ENCODE assay signal across 9 cellular contexts in the genomic region with DNA sequence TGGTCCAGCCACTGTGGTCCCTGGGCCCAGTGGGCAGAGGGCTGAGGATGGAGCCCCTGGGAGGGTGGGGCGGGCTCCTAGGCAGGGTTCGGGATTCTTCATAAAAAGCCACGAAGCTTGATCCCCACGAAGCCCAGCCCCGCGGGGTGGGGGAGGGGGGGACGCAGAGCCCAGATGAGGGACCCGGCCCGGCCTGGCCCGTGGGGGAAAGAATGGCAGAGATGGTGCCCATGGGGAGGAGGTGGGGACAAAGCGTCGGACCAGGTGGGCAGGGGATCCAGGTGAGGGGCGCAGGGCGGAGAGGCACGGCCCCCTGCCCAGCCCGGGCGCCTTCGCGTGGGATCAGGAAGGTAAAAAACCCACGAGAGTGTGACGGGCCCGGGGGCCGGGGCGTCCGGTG. TPM values are rescaled to one million over a fixed set of nuclear protein-coding genes. Genes with fewer than 3 reads are reported as not detected.
DNase-seq lines count a peak whose midpoint lies in the region; ATAC-seq and TF ChIP-seq lines count a peak whose summit lies in the region.
"Had no signal": no experiment of that assay in that cellular context is flagged by ENCODE, and none has a peak within 500 bp of the region (broad histone marks: within the 10 kb centered on the region; RNA-seq: fewer than 3 reads in every experiment).

No MANE protein-coding gene starts in this region.

- H3K4me1 Mint-ChIP-seq in activated T-cell treated with anti-CD3 and anti-CD28 coated beads, Interleukin-2, amount 50 U/mL, for 24 hours (ENCODE audit: low read depth) = peaks cover 40% of the 10 kb centered on the region

- TF ChIP-seq CTCF in thoracic aorta (IDR thresholded peaks at IDR 0.05) = no peak

- no peaks in the 10 kb centered on the region for H3K27me3 ChIP-seq in thoracic aorta (replicated peaks; ENCODE audit: insufficient read depth)

- H3K36me3 Mint-ChIP-seq in activated T-cell treated with anti-CD3 and anti-CD28 coated beads, Interleukin-2, amount 50 U/mL, for 24 hours (ENCODE audit: low read depth) = no peaks in the 10 kb centered on the region
- H3K36me3 Mint-ChIP-seq: activated naive CD8-positive, alpha-beta T cell had no signal

- H3K27me3 Mint-ChIP-seq in activated T-cell treated with anti-CD3 and anti-CD28 coated beads, Interleukin-2, amount 50 U/mL, for 24 hours = no peaks in the 10 kb centered on the region
- H3K27me3 Mint-ChIP-seq: activated naive CD8-positive, alpha-beta T cell had no signal

- peaks cover 6 to 9% of the 10 kb centered on the region in 2 donors for H3K4me1 ChIP-seq in thoracic aorta (ENCODE audit: control insufficient read depth in 1 of 2, low read depth in 2 of 2)

- peak overlapping the region; percentile 80 for H3K4me3 ChIP-seq in thoracic aorta

- peak overlapping the region; percentile 48 for H3K4me3 Mint-ChIP-seq in activated T-cell treated with anti-CD3 and anti-CD28 coated beads, Interleukin-2, amount 50 U/mL, for 24 hours

- no peak for DNase-seq in activated T-cell treated with anti-CD3 and anti-CD28 coated beads, Interleukin-2, amount 50 U/mL, for 24 hours
- no peak for DNase-seq in activated T-cell treated with anti-CD3 and anti-CD28 coated beads, Interleukin-2, amount 50 U/mL, for 1 hour
- DNase-seq in left colon = no peak
- no peak for DNase-seq in thoracic aorta (ENCODE audit: low spot score)
- no peak for DNase-seq in NCI-H2171 treated with DMSO at 0.1 percent for 48 hours (lab: John Stamatoyannopoulos, UW)
- no peak for DNase-seq in cerebellum (ENCODE audit: low spot score)

- no peaks in the 10 kb centered on the region for H3K36me3 ChIP-seq in thoracic aorta

- peak overlapping the region; percentile 61 for H3K27ac Mint-ChIP-seq in activated T-cell treated with anti-CD3 and anti-CD28 coated beads, Interleukin-2, amount 50 U/mL, for 24 hours

- no peaks in the 10 kb centered on the region for H3K9me3 Mint-ChIP-seq in activated T-cell treated with anti-CD3 and anti-CD28 coated beads, Interleukin-2, amount 50 U/mL, for 24 hours

- no peaks in the 10 kb centered on the region for H3K9me3 ChIP-seq in thoracic aorta

- peak; percentile 2 for ATAC-seq in left colon
- no peak for ATAC-seq in thoracic aorta (ENCODE audit: insufficient number of reproducible peaks, low FRiP score, low read depth)
- no peak for ATAC-seq in HG03097 (IDR thresholded peaks at IDR 0.05; ENCODE audit: low FRiP score, unreplicated experiment)

- intact Hi-C loops in left colon (cut with DNase I, micrococcal nuclease) = no loop called here

- H3K27ac ChIP-seq in angular gyrus (ENCODE audit: low read depth, low read length) = peak overlapping the region; percentile 55
- H3K27ac ChIP-seq in thoracic aorta = peak overlapping the region in 1 of 2 donors; percentile 52

RNA-seq across cellular contexts. Expression of a gene that starts 6.0 kb away (rescaled TPM):
- total RNA-seq in left colon (10 to 100 TPM; 58.8 to 59.4 TPM), thoracic aorta (10 to 100 TPM; 30.1 to 33.5 TPM), cerebellum (14.2 TPM)
